Comparison of ENCODE assay signal across 18 cellular contexts in genomic region chr4:139245590-139245989, GRCh38. TPM values are rescaled to one million over a fixed set of nuclear protein-coding genes. Genes with fewer than 3 reads are reported as not detected.
DNase-seq lines count a peak whose midpoint lies in the region; ATAC-seq and TF ChIP-seq lines count a peak whose summit lies in the region.
"Had no signal": no experiment of that assay in that cellular context is flagged by ENCODE, and none has a peak within 500 bp of the region (broad histone marks: within the 10 kb centered on the region; RNA-seq: fewer than 3 reads in every experiment).

No MANE protein-coding gene starts in this region.

- WGBS in SK-N-SH (ENCODE audit: low lambda C conversion rate): 25% methylated on average over 1 of the region's 1 CpG

- no peaks in the 10 kb centered on the region for H3K9me3 ChIP-seq in SK-N-SH
- H3K9me3 ChIP-seq: suprapubic skin had no signal

- no peaks in the 10 kb centered on the region for H3K36me3 Mint-ChIP-seq in nephron progenitor cell (ENCODE audit: low read depth)
- H3K36me3 Mint-ChIP-seq: activated naive CD4-positive, alpha-beta T cell treated with anti-CD3 and anti-CD28 coated beads, Interleukin-2, amount 50 U/mL, for 72 hours had no signal

- H3K4me1 ChIP-seq in SK-N-SH (ENCODE audit: control insufficient read depth in 1 of 2, insufficient read depth in 2 of 2, low read depth in 1 of 2, low read length in 1 of 2) (peaks cover 7 to 39% of the 10 kb centered on the region in 2 experiments), foreskin keratinocyte (peaks cover 31% of the 10 kb centered on the region)

- H3K4me2 ChIP-seq in SK-N-SH: no peak overlapping the region

- H3K4me3 ChIP-seq in SK-N-SH (ENCODE audit: low read depth in 2 of 2, low read length in 1 of 2): no peak overlapping the region
- no peak overlapping the region for H3K4me3 ChIP-seq in astrocyte of the spinal cord (ENCODE audit: low read depth, low read length)
- H3K4me3 ChIP-seq: suprapubic skin had no signal

- H3K9ac ChIP-seq in SK-N-SH: peak overlapping the region; percentile 14; the same call in 1 of the 2 replicates

- in situ Hi-C loops in astrocyte of the spinal cord (cut with HindIII; ENCODE audit: low sequenced_read_pairs): no loop called here

- TF ChIP-seq CTCF in SK-N-SH (IDR thresholded peaks at IDR 0.05) (no peak), astrocyte of the spinal cord (IDR thresholded peaks at IDR 0.05; ENCODE audit: low read depth, low read length) (no peak), foreskin keratinocyte (conservative IDR thresholded peaks at IDR 0.05) (no peak), nephron progenitor cell (IDR thresholded peaks at IDR 0.05) (no peak)

- no peaks in the 10 kb centered on the region for H3K27me3 ChIP-seq in SK-N-SH (ENCODE audit: insufficient read depth)
- H3K27me3 ChIP-seq in foreskin keratinocyte: no peaks in the 10 kb centered on the region
- H3K27me3 ChIP-seq: suprapubic skin had no signal

- no peaks in the 10 kb centered on the region for H3K9me3 Mint-ChIP-seq in nephron progenitor cell
- H3K9me3 Mint-ChIP-seq: activated CD8-positive, alpha-beta T cell treated with anti-CD3 and anti-CD28 coated beads for 36 hours; activated naive CD4-positive, alpha-beta T cell treated with anti-CD3 and anti-CD28 coated beads, Interleukin-2, amount 50 U/mL, for 72 hours; activated T-cell treated with anti-CD3 and anti-CD28 coated beads, Interleukin-2, amount 50 U/mL, for 4 hours; neural crest cell; T-helper 1 cell treated with Interleukin-12 subunit alpha and Interleukin-12 subunit beta and Interleukin-4 antibody, amounts not matched to agents 30 μg/mL and 1 μg/mL, for 36 hours had no signal

- peaks cover 7% of the 10 kb centered on the region for H3K27me3 Mint-ChIP-seq in nephron progenitor cell (ENCODE audit: low read depth, poor library complexity)
- H3K27me3 Mint-ChIP-seq: activated CD8-positive, alpha-beta T cell treated with anti-CD3 and anti-CD28 coated beads for 36 hours had no signal

- no peaks in the 10 kb centered on the region for H3K79me2 ChIP-seq in SK-N-SH (ENCODE audit: insufficient read depth)

- no peak overlapping the region for H3K27ac Mint-ChIP-seq in nephron progenitor cell
- H3K27ac Mint-ChIP-seq: activated CD8-positive, alpha-beta T cell treated with anti-CD3 and anti-CD28 coated beads for 36 hours; activated naive CD4-positive, alpha-beta T cell treated with anti-CD3 and anti-CD28 coated beads, Interleukin-2, amount 50 U/mL, for 72 hours; T-helper 1 cell treated with Interleukin-12 subunit alpha and Interleukin-12 subunit beta and Interleukin-4 antibody, amounts not matched to agents 30 μg/mL and 1 μg/mL, for 36 hours had no signal

- no peaks in the 10 kb centered on the region for H4K20me1 ChIP-seq in SK-N-SH (ENCODE audit: insufficient read depth)

- no peak for DNase-seq in SK-N-SH
- peak; percentile 39 for DNase-seq in astrocyte of the spinal cord (ENCODE audit: low read depth, low spot score)
- DNase-seq in foreskin keratinocyte: peak in 1 of 2 donors; percentile 34
- no peak for DNase-seq in activated effector memory CD4-positive, alpha-beta T cell treated with anti-CD3 and anti-CD28 coated beads, Interleukin-2, amount 50 U/mL, for 16 hours
- no peak for DNase-seq in NAMALWA (ENCODE audit: low spot score)
- no peak for DNase-seq in activated effector memory CD4-positive, alpha-beta T cell treated with Interleukin-2 at 50 U/mL for 16 hours
- no peak for DNase-seq in nephron progenitor cell
- DNase-seq: activated CD8-positive, alpha-beta T cell treated with anti-CD3 and anti-CD28 coated beads for 36 hours; activated T-cell treated with anti-CD3 and anti-CD28 coated beads, Interleukin-2, amount 50 U/mL, for 4 hours; effector CD4-positive, alpha-beta T cell; NCI-H187; NCI-H446 treated with DMSO at 0.1 percent for 48 hours had no signal

- no peaks in the 10 kb centered on the region for H3K36me3 ChIP-seq in SK-N-SH (replicated peaks in 1 of 2; ENCODE audit: control insufficient read depth in 1 of 2, insufficient read depth in 2 of 2, low read length in 1 of 2)
- H3K36me3 ChIP-seq: suprapubic skin had no signal

- POLR2A ChIA-PET in SK-N-SH (lab: Yijun Ruan, JAX): interaction anchor here (0.6 kb wide), 2 partner anchors 20 to 1408 kb away, joined by 3 read pairs; no protein-coding TSS in a partner anchor

- H2AFZ ChIP-seq in SK-N-SH (ENCODE audit: low read depth): 0 out of 2 replicates have a peak overlapping the region, but pooled peaks have one; percentile 42

- peak in 1 of 2 experiments; percentile 37; a peak in 1 of 4 replicates for TF ChIP-seq EP300 in SK-N-SH (IDR thresholded peaks at IDR 0.05; ENCODE audit: borderline replicate concordance in 1 of 2, low read depth in 1 of 2, low read length in 1 of 2)

- no peaks in the 10 kb centered on the region for H3K9me2 ChIP-seq in SK-N-SH

- ATAC-seq in SK-N-SH treated with all-trans-retinoic acid at 6 μM for 48 hours (no peak; the same call in 2 of the 3 replicates), foreskin keratinocyte (no peak)
- ATAC-seq: activated CD8-positive, alpha-beta T cell treated with anti-CD3 and anti-CD28 coated beads for 36 hours; activated naive CD4-positive, alpha-beta T cell treated with anti-CD3 and anti-CD28 coated beads, Interleukin-2, amount 50 U/mL, for 72 hours; activated T-cell treated with anti-CD3 and anti-CD28 coated beads, Interleukin-2, amount 50 U/mL, for 4 hours had no signal

- H3K27ac ChIP-seq in SK-N-SH (ENCODE audit: low read depth in 2 of 2, low read length in 1 of 2) (peak overlapping the region; percentile 77 to 96; a peak in 3 of 4 replicates), foreskin keratinocyte (peak overlapping the region; percentile 36)
- H3K27ac ChIP-seq: 22Rv1, suprapubic skin had no signal

- H3F3A ChIP-seq in SK-N-SH (replicated peaks; ENCODE audit: insufficient read depth): peaks cover 52% of the 10 kb centered on the region

- no peak overlapping the region for H3K4me3 Mint-ChIP-seq in nephron progenitor cell
- H3K4me3 Mint-ChIP-seq: activated CD8-positive, alpha-beta T cell treated with anti-CD3 and anti-CD28 coated beads for 36 hours; activated T-cell treated with anti-CD3 and anti-CD28 coated beads, Interleukin-2, amount 50 U/mL, for 4 hours; neural crest cell; T-helper 1 cell treated with Interleukin-12 subunit alpha and Interleukin-12 subunit beta and Interleukin-4 antibody, amounts not matched to agents 30 μg/mL and 1 μg/mL, for 36 hours had no signal

- CTCF ChIA-PET in SK-N-SH (lab: Yijun Ruan, JAX): interaction anchor here (1.2 kb wide), 1 partner anchor 14 kb away, joined by 3 read pairs; no protein-coding TSS in a partner anchor

- peaks cover 11% of the 10 kb centered on the region for H3K4me1 Mint-ChIP-seq in nephron progenitor cell
- H3K4me1 Mint-ChIP-seq: neural crest cell had no signal

- TF ChIP-seq RAD21 in SK-N-SH (IDR thresholded peaks at IDR 0.05; ENCODE audit: low read length): no peak

TF ChIP-seq in SK-N-SH treated with all-trans-retinoic acid at 6 μM for 48 hours, 23 proteins besides CTCF, POLR2A, EP300 and RAD21 (continues in another document):
- no peak for TF ChIP-seq TCF4 (CRISPR knock-in tag; IDR thresholded peaks at IDR 0.05; ENCODE audit: borderline replicate concordance)
- TF ChIP-seq SNAI2 (CRISPR knock-in tag; IDR thresholded peaks at IDR 0.05): no peak
- no peak for TF ChIP-seq BACH2 (CRISPR knock-in tag; IDR thresholded peaks at IDR 0.05; ENCODE audit: borderline replicate concordance)
- TF ChIP-seq ISL1 (CRISPR knock-in tag; IDR thresholded peaks at IDR 0.05): no peak
- no peak for TF ChIP-seq GLIS3 (CRISPR knock-in tag; IDR thresholded peaks at IDR 0.05)
- no peak for TF ChIP-seq PATZ1 (CRISPR knock-in tag; IDR thresholded peaks at IDR 0.05; ENCODE audit: borderline replicate concordance)
- TF ChIP-seq RARB (CRISPR knock-in tag; IDR thresholded peaks at IDR 0.05): no peak

RNA-seq across cellular contexts. Expression of gene MGARP, which starts 34.4 kb away (rescaled TPM):
- polyA plus RNA-seq in SK-N-SH (2012; rRNA removed) (20.3 and 22.9 TPM in 2 replicates), foreskin keratinocyte (0.27 and 0.30 TPM in 2 replicates)
- polyA plus RNA-seq in SK-N-SH (2012; cell fraction: cytosol; rRNA removed): 26.7 and 33.6 TPM in 2 replicates
- 4.5 and 7.4 TPM in 2 replicates for polyA plus RNA-seq in SK-N-SH (2012; cell fraction: nucleus; rRNA removed)
- 0.28 and 0.37 TPM in 2 replicates for total RNA-seq in foreskin keratinocyte

RNA-seq across cellular contexts. Expression of gene NAA15, which starts 55.7 kb away (rescaled TPM):
- polyA plus RNA-seq in SK-N-SH (2012; rRNA removed) (7.1 and 7.8 TPM in 2 replicates), foreskin keratinocyte (12.4 and 16.7 TPM in 2 replicates)
- polyA plus RNA-seq in SK-N-SH (2012; cell fraction: cytosol; rRNA removed): 9.9 and 12.4 TPM in 2 replicates
- 4.2 and 8.4 TPM in 2 replicates for polyA plus RNA-seq in SK-N-SH (2012; cell fraction: nucleus; rRNA removed)
- 62.4 and 66.9 TPM in 2 replicates for total RNA-seq in foreskin keratinocyte

RNA-seq across cellular contexts. Expression of gene NDUFC1, which starts 56.7 kb away (rescaled TPM):
- polyA plus RNA-seq in SK-N-SH (2012; rRNA removed): 75.9 and 101 TPM in 2 replicates
- polyA plus RNA-seq in SK-N-SH (2012; cell fraction: cytosol; rRNA removed): 95.9 and 108 TPM in 2 replicates
- 34.3 and 43.0 TPM in 2 replicates for polyA plus RNA-seq in SK-N-SH (2012; cell fraction: nucleus; rRNA removed)
- 83.2 and 85.2 TPM in 2 replicates for total RNA-seq in foreskin keratinocyte
- 139 and 150 TPM in 2 replicates for polyA plus RNA-seq in foreskin keratinocyte
